In the genomic region with DNA sequence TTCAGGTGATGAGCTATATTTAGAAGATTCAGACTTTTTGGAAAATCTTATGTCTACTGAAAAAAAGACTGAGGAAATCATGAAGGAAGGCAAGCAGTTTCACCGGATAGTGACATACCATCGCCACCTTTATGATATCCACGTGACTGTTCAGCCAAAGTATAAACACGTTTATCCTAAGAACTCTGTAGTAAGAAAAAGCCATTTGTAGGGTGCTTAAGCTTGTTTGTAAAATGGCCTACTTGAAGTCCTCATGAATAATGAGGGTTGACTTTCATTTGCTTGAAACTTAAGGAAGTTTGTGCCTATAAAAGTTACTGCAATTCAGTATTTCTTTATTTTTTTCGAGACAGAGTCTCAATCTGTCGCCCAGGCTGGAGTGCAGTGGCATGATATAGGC, we compare ENCODE assay signal across 23 cellular contexts. TPM values are rescaled to one million over a fixed set of nuclear protein-coding genes. Genes with fewer than 3 reads are reported as not detected.
DNase-seq lines count a peak whose midpoint lies in the region; ATAC-seq and TF ChIP-seq lines count a peak whose summit lies in the region.
"Had no signal": no experiment of that assay in that cellular context is flagged by ENCODE, and none has a peak within 500 bp of the region (broad histone marks: within the 10 kb centered on the region; RNA-seq: fewer than 3 reads in every experiment).

No MANE protein-coding gene starts in this region.

- no peak overlapping the region for H3K4me3 ChIP-seq in lower lobe of right lung
- H3K4me3 ChIP-seq in upper lobe of right lung, result no peak overlapping the region
- no peak overlapping the region for H3K4me3 ChIP-seq in PC-9
- H3K4me3 ChIP-seq: A549; BLaER1 treated with 17β-estradiol and CSF1 and Interleukin-3, amounts not matched to agents 10 nM and 100 nM; GM12878 had no signal

- BruUV-seq in PC-9 (replicated peaks; lab: Mats Ljungman, UMichigan), result no TSS peak

- no peaks in the 10 kb centered on the region for H3K9me3 ChIP-seq in lower lobe of right lung
- no peaks in the 10 kb centered on the region for H3K9me3 ChIP-seq in upper lobe of right lung
- no peaks in the 10 kb centered on the region for H3K9me3 ChIP-seq in PC-9 (ENCODE audit: insufficient read depth, low read depth)
- H3K9me3 ChIP-seq: A549 had no signal

- H3K27ac ChIP-seq in lower lobe of right lung, result no peak overlapping the region
- no peak overlapping the region for H3K27ac ChIP-seq in upper lobe of right lung
- H3K27ac ChIP-seq in PC-9, result no peak overlapping the region
- H3K27ac ChIP-seq: 22Rv1; A549; BLaER1 treated with 17β-estradiol and CSF1 and Interleukin-3, amounts not matched to agents 10 nM and 100 nM; C4-2B had no signal

- H4K20me1 ChIP-seq in PC-9 (ENCODE audit: insufficient read depth), result peaks cover 21% of the 10 kb centered on the region

- H3K27me3 Mint-ChIP-seq in activated CD8-positive, alpha-beta memory T cell treated with anti-CD3 and anti-CD28 coated beads, Interleukin-2, amount 10 ng/mL, durations not matched to agents 7 days and 5 days, result no peaks in the 10 kb centered on the region
- H3K27me3 Mint-ChIP-seq: B cell; CD4-positive, alpha-beta T cell had no signal

- peak; percentile 43 to 67 for ATAC-seq in lower lobe of right lung
- peak; percentile 61 for ATAC-seq in upper lobe of right lung
- no peak for ATAC-seq in activated CD8-positive, alpha-beta memory T cell treated with anti-CD3 and anti-CD28 coated beads, Interleukin-2, amount 10 ng/mL, durations not matched to agents 7 days and 5 days
- ATAC-seq: A549; CD8-positive, alpha-beta T cell; GM12878 had no signal

- intact Hi-C loops in lower lobe of right lung (cut with DNase I) (no loop called here), upper lobe of right lung (cut with DNase I) (no loop called here), PC-9 (cut with micrococcal nuclease; ENCODE audit: unreplicated experiment) (no loop called here)

- no peak overlapping the region for H3K4me3 Mint-ChIP-seq in activated CD8-positive, alpha-beta memory T cell treated with anti-CD3 and anti-CD28 coated beads, Interleukin-2, amount 10 ng/mL, durations not matched to agents 7 days and 5 days
- H3K4me3 Mint-ChIP-seq: B cell; CD4-positive, alpha-beta T cell; CD8-positive, alpha-beta T cell had no signal

- no peak overlapping the region for H3K4me2 ChIP-seq in PC-9
- H3K4me2 ChIP-seq: A549; BLaER1 treated with 17β-estradiol and CSF1 and Interleukin-3, amounts not matched to agents 10 nM and 100 nM had no signal

- peak; percentile 1 for DNase-seq in NCI-H2171 treated with DMSO at 0.1 percent for 48 hours (lab: John Stamatoyannopoulos, UW)
- no peak for DNase-seq in NCI-H2171 (lab: John Stamatoyannopoulos, UW)
- no peak for DNase-seq in lower lobe of right lung
- DNase-seq in upper lobe of right lung, result no peak
- DNase-seq in PC-9, result no peak
- no peak for DNase-seq in activated CD8-positive, alpha-beta memory T cell treated with anti-CD3 and anti-CD28 coated beads, Interleukin-2, amount 10 ng/mL, durations not matched to agents 7 days and 5 days
- DNase-seq: AML-193; CD4-positive, alpha-beta T cell; CD8-positive, alpha-beta T cell; COR-L47; DMS 273 treated with DMSO at 0.1 percent for 48 hours; DMS153; DMS53; DMS79; DND-41; EL; GDM1 had no signal

- POLR2A ChIA-PET in PC-9 (lab: Charles Lee; ENCODE audit: unreplicated experiment), result no interaction called here

- H3K36me3 ChIP-seq in lower lobe of right lung, result peaks cover 49% of the 10 kb centered on the region
- H3K36me3 ChIP-seq in upper lobe of right lung, result peaks cover 42% of the 10 kb centered on the region
- peaks cover 20% of the 10 kb centered on the region for H3K36me3 ChIP-seq in PC-9 (ENCODE audit: low read depth)

- CTCF ChIA-PET in PC-9 (lab: Charles Lee), result no interaction called here
- CTCF ChIA-PET in activated CD8-positive, alpha-beta memory T cell treated with anti-CD3 and anti-CD28 coated beads, Interleukin-2, amount 10 ng/mL, durations not matched to agents 7 days and 5 days (lab: Charles Lee), result interaction anchor here (1.1 kb wide), 1 partner anchor 11 kb away, joined by 4 read pairs; no protein-coding TSS in a partner anchor

- H3K4me1 ChIP-seq in lower lobe of right lung (no peaks in the 10 kb centered on the region), upper lobe of right lung (no peaks in the 10 kb centered on the region), PC-9 (replicated peaks; ENCODE audit: insufficient read depth) (no peaks in the 10 kb centered on the region)
- H3K4me1 ChIP-seq: A549 had no signal

- H3K36me3 Mint-ChIP-seq in activated CD8-positive, alpha-beta memory T cell treated with anti-CD3 and anti-CD28 coated beads, Interleukin-2, amount 10 ng/mL, durations not matched to agents 7 days and 5 days, result peaks cover 44% of the 10 kb centered on the region

- no peak for TF ChIP-seq CTCF in lower lobe of right lung (IDR thresholded peaks at IDR 0.05)
- no peak for TF ChIP-seq CTCF in upper lobe of right lung (IDR thresholded peaks at IDR 0.05)
- no peak for TF ChIP-seq CTCF in PC-9 (conservative IDR thresholded peaks at IDR 0.05)

- no peaks in the 10 kb centered on the region for H3K27me3 ChIP-seq in lower lobe of right lung (ENCODE audit: low read depth)
- no peaks in the 10 kb centered on the region for H3K27me3 ChIP-seq in upper lobe of right lung
- no peaks in the 10 kb centered on the region for H3K27me3 ChIP-seq in PC-9 (ENCODE audit: insufficient read depth, low read depth)
- H3K27me3 ChIP-seq: BLaER1 treated with 17β-estradiol and CSF1 and Interleukin-3, amounts not matched to agents 10 nM and 100 nM had no signal

- no peaks in the 10 kb centered on the region for H3K9me2 ChIP-seq in PC-9 (ENCODE audit: insufficient read depth)

- peaks cover 14% of the 10 kb centered on the region for H3K79me2 ChIP-seq in PC-9 (ENCODE audit: low read depth)

- H3K9me3 Mint-ChIP-seq in activated CD8-positive, alpha-beta memory T cell treated with anti-CD3 and anti-CD28 coated beads, Interleukin-2, amount 10 ng/mL, durations not matched to agents 7 days and 5 days (ENCODE audit: low read depth), result no peaks in the 10 kb centered on the region
- H3K9me3 Mint-ChIP-seq: CD4-positive, alpha-beta T cell; CD8-positive, alpha-beta T cell had no signal

- H3K4me1 Mint-ChIP-seq in activated CD8-positive, alpha-beta memory T cell treated with anti-CD3 and anti-CD28 coated beads, Interleukin-2, amount 10 ng/mL, durations not matched to agents 7 days and 5 days, result peaks cover 12% of the 10 kb centered on the region

- no peaks in the 10 kb centered on the region; the same call in 1 of the 2 replicates for H3F3A ChIP-seq in PC-9 (ENCODE audit: insufficient read depth, low read depth)

- no peak overlapping the region for H3K27ac Mint-ChIP-seq in activated CD8-positive, alpha-beta memory T cell treated with anti-CD3 and anti-CD28 coated beads, Interleukin-2, amount 10 ng/mL, durations not matched to agents 7 days and 5 days
- H3K27ac Mint-ChIP-seq: B cell; CD4-positive, alpha-beta T cell; CD8-positive, alpha-beta T cell had no signal

- no peak overlapping the region for H2AFZ ChIP-seq in PC-9

RNA-seq across cellular contexts. Expression of a gene that starts 7.8 kb away (rescaled TPM):
- not detected for total RNA-seq in lower lobe of right lung
- total RNA-seq in upper lobe of right lung, result not detected
- total RNA-seq in PC-9 (2021), result 0.25 and 0.33 TPM in 2 replicates
- total RNA-seq in activated CD8-positive, alpha-beta memory T cell treated with anti-CD3 and anti-CD28 coated beads, Interleukin-2, amount 10 ng/mL, durations not matched to agents 7 days and 5 days, result under 1 TPM in 1 of 2 experiments, not detected in 1; 0.12 TPM
- total RNA-seq: GM12878 had no signal

RNA-seq across cellular contexts. Expression of a gene that starts 20.1 kb away (rescaled TPM):
- 18.5 TPM for total RNA-seq in lower lobe of right lung
- total RNA-seq in upper lobe of right lung, result 14.2 TPM
- 21.3 and 26.7 TPM in 2 replicates for total RNA-seq in PC-9 (2021)
- 10 to 100 TPM; 13.0 to 18.1 TPM for total RNA-seq in activated CD8-positive, alpha-beta memory T cell treated with anti-CD3 and anti-CD28 coated beads, Interleukin-2, amount 10 ng/mL, durations not matched to agents 7 days and 5 days

RNA-seq across cellular contexts. Expression of a gene that starts 36.1 kb away (rescaled TPM):
- 2.1 TPM for total RNA-seq in lower lobe of right lung
- 2.0 TPM for total RNA-seq in upper lobe of right lung
- 0.85 and 1.1 TPM in 2 replicates for total RNA-seq in PC-9 (2021)
- under 1 TPM; 0.28 to 0.79 TPM for total RNA-seq in activated CD8-positive, alpha-beta memory T cell treated with anti-CD3 and anti-CD28 coated beads, Interleukin-2, amount 10 ng/mL, durations not matched to agents 7 days and 5 days

RNA-seq across cellular contexts. Expression of a gene that starts 36.8 kb away (rescaled TPM):
- 44.5 TPM for total RNA-seq in lower lobe of right lung
- total RNA-seq in upper lobe of right lung, result 35.6 TPM
- 55.5 and 59.6 TPM in 2 replicates for total RNA-seq in PC-9 (2021)
- total RNA-seq in activated CD8-positive, alpha-beta memory T cell treated with anti-CD3 and anti-CD28 coated beads, Interleukin-2, amount 10 ng/mL, durations not matched to agents 7 days and 5 days, result 10 to 100 TPM; 40.3 to 41.7 TPM
